Comparison of ENCODE assay signal across 17 cellular contexts in genomic region chr12:47736216-47736615, GRCh38. TPM values are rescaled to one million over a fixed set of nuclear protein-coding genes. Genes with fewer than 3 reads are reported as not detected.
DNase-seq lines count a peak whose midpoint lies in the region; ATAC-seq and TF ChIP-seq lines count a peak whose summit lies in the region.
"Had no signal": no experiment of that assay in that cellular context is flagged by ENCODE, and none has a peak within 500 bp of the region (broad histone marks: within the 10 kb centered on the region; RNA-seq: fewer than 3 reads in every experiment).

No MANE protein-coding gene starts in this region.

- no peaks in the 10 kb centered on the region for H3K27me3 ChIP-seq in esophagus squamous epithelium
- no peaks in the 10 kb centered on the region for H3K27me3 ChIP-seq in testis

- H3K4me1 ChIP-seq in esophagus squamous epithelium (peaks cover 32 to 90% (median 54%) of the 10 kb centered on the region in 3 donors), testis (peaks cover 61% of the 10 kb centered on the region)

- H3K4me3 ChIP-seq in esophagus squamous epithelium: no peak overlapping the region
- H3K4me3 ChIP-seq in testis: no peak overlapping the region

- no peaks in the 10 kb centered on the region for H3K27me3 Mint-ChIP-seq in activated T-helper 17 cell treated with anti-CD3 and anti-CD28 coated beads, Interleukin-2, amount 50 U/mL, for 72 hours
- H3K27me3 Mint-ChIP-seq in nephron progenitor cell (ENCODE audit: low read depth, poor library complexity): no peaks in the 10 kb centered on the region

- no peaks in the 10 kb centered on the region for H3K9me3 Mint-ChIP-seq in activated T-helper 17 cell treated with anti-CD3 and anti-CD28 coated beads, Interleukin-2, amount 50 U/mL, for 72 hours
- H3K9me3 Mint-ChIP-seq in nephron progenitor cell: no peaks in the 10 kb centered on the region

- peak overlapping the region; percentile 22 for H3K27ac Mint-ChIP-seq in activated T-helper 17 cell treated with anti-CD3 and anti-CD28 coated beads, Interleukin-2, amount 50 U/mL, for 72 hours
- peak overlapping the region; percentile 83 for H3K27ac Mint-ChIP-seq in nephron progenitor cell

- H3K27ac ChIP-seq in esophagus squamous epithelium (peak overlapping the region; percentile 71 to 85 (median 81)), testis (peak overlapping the region; percentile 72 to 83)

- no peak overlapping the region for H3K4me3 Mint-ChIP-seq in activated T-helper 17 cell treated with anti-CD3 and anti-CD28 coated beads, Interleukin-2, amount 50 U/mL, for 72 hours
- H3K4me3 Mint-ChIP-seq in nephron progenitor cell: no peak overlapping the region

- H3K9me3 ChIP-seq in esophagus squamous epithelium (no peaks in the 10 kb centered on the region), testis (no peaks in the 10 kb centered on the region)

- no peaks in the 10 kb centered on the region for H3K36me3 Mint-ChIP-seq in activated T-helper 17 cell treated with anti-CD3 and anti-CD28 coated beads, Interleukin-2, amount 50 U/mL, for 72 hours (ENCODE audit: low read depth)
- H3K36me3 Mint-ChIP-seq in nephron progenitor cell (ENCODE audit: low read depth): no peaks in the 10 kb centered on the region

- TF ChIP-seq POLR2A in esophagus squamous epithelium (IDR thresholded peaks at IDR 0.05) (no peak), testis (IDR thresholded peaks at IDR 0.05) (no peak)

- WGBS in esophagus squamous epithelium, 2 donors: 38 to 60% methylated on average over 1 to 2 of the region's 4 CpGs
- WGBS in testis, 2 donors: 60 to 63% methylated on average over 1 to 4 of the region's 4 CpGs

- H3K36me3 ChIP-seq in esophagus squamous epithelium (peaks cover 0 to 7% (median 0%) of the 10 kb centered on the region in 3 donors), testis (ENCODE audit: low read depth, missing control alignments) (no peaks in the 10 kb centered on the region)

- intact Hi-C loops in esophagus squamous epithelium (cut with DNase I) (no loop called here), testis (cut with DNase I; ENCODE audit: low total_unique reads) (no loop called here)

- no peak for DNase-seq in esophagus squamous epithelium (lab: John Stamatoyannopoulos, UW)
- no peak for DNase-seq in nephron progenitor cell
- no peak for DNase-seq in testis
- DNase-seq in NCI-H226: no peak
- no peak for DNase-seq in NCI-H1105 (lab: John Stamatoyannopoulos, UW)
- no peak for DNase-seq in cerebellum (ENCODE audit: low spot score)
- DNase-seq: activated gamma-delta T cell; MM.1S; NCI-H2171; stimulated activated CD4-positive, alpha-beta T cell treated with anti-CD3 and anti-CD28 coated beads, Interleukin-4, amount 100 ng/mL, for 4 hours had no signal

- H3K4me1 Mint-ChIP-seq in activated T-helper 17 cell treated with anti-CD3 and anti-CD28 coated beads, Interleukin-2, amount 50 U/mL, for 72 hours: peaks cover 2% of the 10 kb centered on the region
- H3K4me1 Mint-ChIP-seq in nephron progenitor cell: peaks cover 74% of the 10 kb centered on the region

- TF ChIP-seq CTCF in esophagus squamous epithelium (IDR thresholded peaks at IDR 0.05) (no peak), nephron progenitor cell (IDR thresholded peaks at IDR 0.05) (no peak), testis (IDR thresholded peaks at IDR 0.05) (no peak)

- ATAC-seq in activated T-helper 17 cell treated with anti-CD3 and anti-CD28 coated beads, Interleukin-2, amount 50 U/mL, for 72 hours (replicated peaks): no peak
- ATAC-seq in HG03457 (IDR thresholded peaks at IDR 0.05; ENCODE audit: unreplicated experiment): no peak

RNA-seq across cellular contexts. Expression of gene ENDOU, which starts 10.9 kb away (rescaled TPM):
- under 1 TPM in 1 of 2 donors, not detected in 1; 0.16 TPM for total RNA-seq in activated T-helper 17 cell treated with anti-CD3 and anti-CD28 coated beads, Interleukin-2, amount 50 U/mL, for 72 hours
- 100 to 1,000 TPM in 1 of 4 donors, 10 to 100 TPM in 3; 39.8 to 112 (median 46.3) TPM for total RNA-seq in esophagus squamous epithelium
- under 1 TPM; 0.16 to 0.43 TPM for total RNA-seq in testis
- polyA plus RNA-seq in testis (ENCODE audit: insufficient read depth, low read depth, low replicate concordance): 0.21 TPM
- not detected for total RNA-seq in cerebellum
- total RNA-seq: activated CD8-positive, alpha-beta memory T cell treated with anti-CD3 and anti-CD28 coated beads for 36 hours; glomerular endothelial cell; mononuclear cell; pulmonary artery endothelial cell; SK-MEL-5 had no signal

RNA-seq across cellular contexts. Expression of gene RAPGEF3, which starts 22.5 kb away (rescaled TPM):
- total RNA-seq in activated T-helper 17 cell treated with anti-CD3 and anti-CD28 coated beads, Interleukin-2, amount 50 U/mL, for 72 hours: 1 to 10 TPM; 1.4 to 8.4 TPM
- 10 to 100 TPM; 12.9 to 39.3 (median 22.5) TPM for total RNA-seq in esophagus squamous epithelium
- total RNA-seq in testis: 10 to 100 TPM; 24.6 to 30.2 TPM
- 13.9 TPM for polyA plus RNA-seq in testis (ENCODE audit: insufficient read depth, low read depth, low replicate concordance)
- total RNA-seq in cerebellum: 11.9 TPM

RNA-seq across cellular contexts. Expression of gene RPAP3, which starts 30.4 kb away (rescaled TPM):
- 10 to 100 TPM; 33.3 to 44.0 TPM for total RNA-seq in activated T-helper 17 cell treated with anti-CD3 and anti-CD28 coated beads, Interleukin-2, amount 50 U/mL, for 72 hours
- total RNA-seq in esophagus squamous epithelium (10 to 100 TPM in 3 of 4 donors, 1 to 10 TPM in 1; 7.7 to 20.3 (median 17.7) TPM), testis (10 to 100 TPM; 25.0 to 32.3 TPM), cerebellum (24.3 TPM)
- 12.7 TPM for polyA plus RNA-seq in testis (ENCODE audit: insufficient read depth, low read depth, low replicate concordance)

RNA-seq across cellular contexts. Expression of gene SLC48A1, which starts 36.8 kb away (rescaled TPM):
- 1 to 10 TPM; 6.7 to 8.2 TPM for total RNA-seq in activated T-helper 17 cell treated with anti-CD3 and anti-CD28 coated beads, Interleukin-2, amount 50 U/mL, for 72 hours
- total RNA-seq in esophagus squamous epithelium (10 to 100 TPM; 18.9 to 35.4 (median 25.4) TPM), testis (10 to 100 TPM; 25.5 to 32.0 TPM), cerebellum (7.8 TPM)
- 21.0 TPM for polyA plus RNA-seq in testis (ENCODE audit: insufficient read depth, low read depth, low replicate concordance)

Comparison
In these comparisons a context has a peak if more than half of its experiments do, and no peak if none do; other contexts are left out.
1. RNA of gene ENDOU, which starts 10.9 kb away (total RNA-seq): 39.8 to 112 TPM in esophagus squamous epithelium; 0.16 to 0.43 TPM in testis, 0.16 TPM in activated T-helper 17 cell treated with anti-CD3 and anti-CD28 coated beads, Interleukin-2, amount 50 U/mL, for 72 hours and not detected in cerebellum (single experiment); every median in the first group is over 10 times any median in the second.